23 cellular contexts compared by ENCODE assay signal in genomic region chrY:7437086-7437485, GRCh38.
DNase-seq lines count a peak whose midpoint lies in the region; FAIRE-seq and TF ChIP-seq lines count a peak whose summit lies in the region.
"Had no signal": no experiment of that assay in that cellular context is flagged by ENCODE, and none has a peak within 500 bp of the region (broad histone marks: within the 10 kb centered on the region; RNA-seq: fewer than 3 reads in every experiment).

No MANE protein-coding gene starts in this region.

- H3K4me2 ChIP-seq in GM23248 (ENCODE audit: unreplicated experiment): no peak overlapping the region
- H3K4me2 ChIP-seq: BLaER1 treated with 17β-estradiol and CSF1 and Interleukin-3, amounts not matched to agents 10 nM and 100 nM had no signal

- H3K79me2 ChIP-seq in GM23248 (ENCODE audit: insufficient read depth): 0 out of 2 replicates have a peak, but pooled peaks cover 5% of the 10 kb centered on the region

- H3K36me3 ChIP-seq in GM23248 (ENCODE audit: low read depth) (no peaks in the 10 kb centered on the region), bronchial epithelial cell (ENCODE audit: control insufficient read depth, insufficient read depth, low read length) (no peaks in the 10 kb centered on the region), A673 (ENCODE audit: insufficient read depth, low read length, poor library complexity, severe bottlenecking) (no peaks in the 10 kb centered on the region)
- H3K36me3 ChIP-seq: BE2C; BLaER1 treated with 17β-estradiol and CSF1 and Interleukin-3, amounts not matched to agents 10 nM and 100 nM had no signal

- intact Hi-C loops in A673 (cut with micrococcal nuclease; ENCODE audit: unreplicated experiment): no loop called here

- H3K9ac ChIP-seq in GM23248: no peak overlapping the region
- H3K9ac ChIP-seq: BLaER1 treated with 17β-estradiol and CSF1 and Interleukin-3, amounts not matched to agents 10 nM and 100 nM had no signal

- in situ Hi-C loops in GM23248 (cut with MboI): no loop called here

- H3K27me3 ChIP-seq in GM23248 (replicated peaks; ENCODE audit: insufficient read depth): no peaks in the 10 kb centered on the region
- H3K27me3 ChIP-seq in bronchial epithelial cell (ENCODE audit: control insufficient read depth, insufficient read depth, low read length): no peaks in the 10 kb centered on the region
- H3K27me3 ChIP-seq in A673 (replicated peaks; ENCODE audit: insufficient read depth, low read depth, low read length, poor library complexity): no peaks in the 10 kb centered on the region
- H3K27me3 ChIP-seq: BE2C; BLaER1 treated with 17β-estradiol and CSF1 and Interleukin-3, amounts not matched to agents 10 nM and 100 nM had no signal

- H3K27ac ChIP-seq in GM23248 (no peak overlapping the region), A673 (ENCODE audit: low read depth, low read length, poor library complexity, severe bottlenecking) (no peak overlapping the region)
- H3K27ac ChIP-seq: 22Rv1; BLaER1 treated with 17β-estradiol and CSF1 and Interleukin-3, amounts not matched to agents 10 nM and 100 nM had no signal

- H4K20me1 ChIP-seq in GM23248 (ENCODE audit: insufficient read depth): no peaks in the 10 kb centered on the region
- H4K20me1 ChIP-seq: BLaER1 treated with 17β-estradiol and CSF1 and Interleukin-3, amounts not matched to agents 10 nM and 100 nM had no signal

- WGBS in GM23248 (ENCODE audit: low coverage in 1 of 2, low lambda C conversion rate in 2 of 2, missing lambda C conversion rate in 2 of 2), 2 experiments: 100% methylated on average over 1 of the region's 1 CpG

- CTCF ChIA-PET in A673 (lab: Charles Lee): no interaction called here

- TF ChIP-seq CTCF in bronchial epithelial cell (IDR thresholded peaks at IDR 0.05; ENCODE audit: insufficient read depth, low read length, severe bottlenecking) (no peak), A673 (conservative IDR thresholded peaks at IDR 0.05; ENCODE audit: low read depth, low read length) (no peak)

- H3F3A ChIP-seq in GM23248 (ENCODE audit: insufficient read depth): peaks cover 44% of the 10 kb centered on the region; the same call in 1 of the 2 replicates

- H3K9me3 ChIP-seq in GM23248 (ENCODE audit: low read depth) (no peaks in the 10 kb centered on the region), A673 (ENCODE audit: low read depth, low read length, poor library complexity, severe bottlenecking) (no peaks in the 10 kb centered on the region)
- H3K9me3 ChIP-seq: BE2C; BLaER1 treated with 17β-estradiol and CSF1 and Interleukin-3, amounts not matched to agents 10 nM and 100 nM had no signal

- peaks cover 37% of the 10 kb centered on the region for H3K4me1 ChIP-seq in GM23248 (ENCODE audit: insufficient read depth)
- no peaks in the 10 kb centered on the region for H3K4me1 ChIP-seq in A673 (ENCODE audit: insufficient read depth, low read length, poor library complexity, severe bottlenecking)
- H3K4me1 ChIP-seq: BE2C; BLaER1 treated with 17β-estradiol and CSF1 and Interleukin-3, amounts not matched to agents 10 nM and 100 nM had no signal

- H3K4me3 ChIP-seq in GM23248 (no peak overlapping the region), bronchial epithelial cell (ENCODE audit: low read depth, low read length) (no peak overlapping the region), A673 (ENCODE audit: low read depth, low read length, poor library complexity, severe bottlenecking) (no peak overlapping the region)
- H3K4me3 ChIP-seq: BLaER1 treated with 17β-estradiol and CSF1 and Interleukin-3, amounts not matched to agents 10 nM and 100 nM had no signal

- H2AFZ ChIP-seq in GM23248: no peak overlapping the region

- POLR2A ChIA-PET in A673 (lab: Charles Lee; ENCODE audit: low non-redundant PET): no interaction called here

- peak; percentile 52 for DNase-seq in EH (ENCODE audit: low read depth)
- DNase-seq in GM23248: peak; percentile 14
- DNase-seq in bronchial epithelial cell (ENCODE audit: low read depth): peak; percentile 31
- no peak for DNase-seq in activated effector memory CD4-positive, alpha-beta T cell treated with anti-CD3 and anti-CD28 coated beads, Interleukin-2, amount 50 U/mL, for 16 hours
- no peak for DNase-seq in A673 (ENCODE audit: low spot score)
- no peak for DNase-seq in globus pallidus (ENCODE audit: low spot score)
- DNase-seq: ACHN; AML-193; BE2C; Calu3; CD4-positive, alpha-beta T cell; COR-L47; DMS53; DMS79 treated with DMSO at 0.1 percent for 48 hours; GF-D8; H7; HCEC 1CT had no signal

- BruUV-seq in A673 (replicated peaks; lab: Mats Ljungman, UMichigan): no TSS peak

- FAIRE-seq in bronchial epithelial cell (lab: Jason Lieb, UNC): no peak
- FAIRE-seq: A204.1, GM12891, GM18507, H1 had no signal

- H3K9me2 ChIP-seq in GM23248 (ENCODE audit: insufficient read depth): no peaks in the 10 kb centered on the region

Comparison
In these comparisons a context has a peak if more than half of its experiments do, and no peak if none do; other contexts are left out.
1. DNase-seq: peak in EH (single experiment), GM23248 (single experiment) and bronchial epithelial cell (single experiment); none in activated effector memory CD4-positive, alpha-beta T cell treated with anti-CD3 and anti-CD28 coated beads, Interleukin-2, amount 50 U/mL, for 16 hours (single experiment), A673 (single experiment) and globus pallidus (single experiment).